2 cellular contexts compared by ENCODE assay signal in the genomic region with DNA sequence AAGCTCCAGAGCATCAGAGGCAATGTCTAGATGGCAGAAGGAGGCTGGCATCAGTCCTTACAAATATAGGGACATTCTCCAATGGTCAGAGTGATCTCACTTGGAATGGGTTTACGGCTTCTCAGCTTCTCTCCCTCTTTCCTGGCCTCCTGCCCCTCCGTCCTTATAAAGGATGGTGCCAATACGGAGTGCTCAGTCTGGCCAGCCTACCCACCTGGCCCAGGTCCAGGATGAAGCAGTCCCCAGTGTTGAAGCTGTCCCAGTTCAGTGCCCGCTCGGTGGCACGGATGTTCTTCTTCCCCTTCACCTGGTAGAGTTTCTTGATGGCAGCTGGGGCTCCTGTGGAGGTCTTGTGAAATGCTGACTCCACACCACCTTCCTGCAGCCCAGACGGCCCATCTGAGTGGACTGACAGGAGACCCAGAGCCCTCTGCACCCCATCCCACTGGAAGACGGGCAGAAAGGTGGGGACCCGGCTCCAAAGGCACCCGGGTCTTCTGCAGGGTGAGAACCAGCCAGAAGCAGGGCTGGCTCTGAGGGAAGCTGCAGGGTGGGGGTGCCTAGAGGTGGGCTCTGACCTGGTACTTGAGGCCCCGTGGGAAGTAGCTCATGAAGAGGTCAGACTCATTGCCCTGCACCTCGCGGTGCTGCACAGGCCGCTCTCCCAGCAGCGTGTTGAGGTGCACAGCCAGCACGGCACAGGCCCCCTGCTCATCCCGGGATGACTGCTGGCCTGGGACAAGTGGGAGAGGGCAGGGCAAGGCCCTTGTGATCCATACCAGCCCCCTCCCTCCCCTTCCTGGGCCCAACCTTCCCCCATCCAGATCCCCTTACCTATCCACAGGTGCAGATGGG.
TF ChIP-seq lines count a peak whose summit lies in the region.

No MANE protein-coding gene starts in this region.

TF ChIP-seq in SK-N-SH, 30 proteins besides CTCF, POLR2A, EP300 and RAD21:
- no peak for TF ChIP-seq SIN3A (IDR thresholded peaks at IDR 0.05; ENCODE audit: borderline replicate concordance, low read depth, low read length)
- TF ChIP-seq TAF1 (IDR thresholded peaks at IDR 0.05; ENCODE audit: borderline replicate concordance, low read depth, low read length) = no peak
- TF ChIP-seq NRF1 (IDR thresholded peaks at IDR 0.05; ENCODE audit: low read depth, low read length) = no peak
- TF ChIP-seq TEAD4 (IDR thresholded peaks at IDR 0.05; ENCODE audit: borderline replicate concordance, insufficient read depth) = no peak
- TF ChIP-seq TCF12 (IDR thresholded peaks at IDR 0.05) = no peak
- TF ChIP-seq, protein P1, sequence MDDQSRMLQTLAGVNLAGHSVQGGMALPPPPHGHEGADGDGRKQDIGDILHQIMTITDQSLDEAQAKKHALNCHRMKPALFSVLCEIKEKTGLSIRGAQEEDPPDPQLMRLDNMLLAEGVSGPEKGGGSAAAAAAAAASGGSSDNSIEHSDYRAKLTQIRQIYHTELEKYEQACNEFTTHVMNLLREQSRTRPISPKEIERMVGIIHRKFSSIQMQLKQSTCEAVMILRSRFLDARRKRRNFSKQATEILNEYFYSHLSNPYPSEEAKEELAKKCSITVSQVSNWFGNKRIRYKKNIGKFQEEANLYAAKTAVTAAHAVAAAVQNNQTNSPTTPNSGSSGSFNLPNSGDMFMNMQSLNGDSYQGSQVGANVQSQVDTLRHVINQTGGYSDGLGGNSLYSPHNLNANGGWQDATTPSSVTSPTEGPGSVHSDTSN (IDR thresholded peaks at IDR 0.05) = no peak
- no peak for TF ChIP-seq RCOR1 (IDR thresholded peaks at IDR 0.05; ENCODE audit: low read length)
- TF ChIP-seq POLR2AphosphoS5 (IDR thresholded peaks at IDR 0.05; ENCODE audit: low read depth, low read length) = no peak
- no peak for TF ChIP-seq ELF1 (IDR thresholded peaks at IDR 0.05)
- TF ChIP-seq MXI1 (IDR thresholded peaks at IDR 0.05; ENCODE audit: low read depth, low read length) = no peak
- TF ChIP-seq, protein P2, sequence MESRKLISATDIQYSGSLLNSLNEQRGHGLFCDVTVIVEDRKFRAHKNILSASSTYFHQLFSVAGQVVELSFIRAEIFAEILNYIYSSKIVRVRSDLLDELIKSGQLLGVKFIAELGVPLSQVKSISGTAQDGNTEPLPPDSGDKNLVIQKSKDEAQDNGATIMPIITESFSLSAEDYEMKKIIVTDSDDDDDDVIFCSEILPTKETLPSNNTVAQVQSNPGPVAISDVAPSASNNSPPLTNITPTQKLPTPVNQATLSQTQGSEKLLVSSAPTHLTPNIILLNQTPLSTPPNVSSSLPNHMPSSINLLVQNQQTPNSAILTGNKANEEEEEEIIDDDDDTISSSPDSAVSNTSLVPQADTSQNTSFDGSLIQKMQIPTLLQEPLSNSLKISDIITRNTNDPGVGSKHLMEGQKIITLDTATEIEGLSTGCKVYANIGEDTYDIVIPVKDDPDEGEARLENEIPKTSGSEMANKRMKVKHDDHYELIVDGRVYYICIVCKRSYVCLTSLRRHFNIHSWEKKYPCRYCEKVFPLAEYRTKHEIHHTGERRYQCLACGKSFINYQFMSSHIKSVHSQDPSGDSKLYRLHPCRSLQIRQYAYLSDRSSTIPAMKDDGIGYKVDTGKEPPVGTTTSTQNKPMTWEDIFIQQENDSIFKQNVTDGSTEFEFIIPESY (IDR thresholded peaks at IDR 0.05; ENCODE audit: borderline replicate concordance, low read depth) = no peak
- TF ChIP-seq NFIC (IDR thresholded peaks at IDR 0.05; ENCODE audit: borderline replicate concordance) = no peak
- TF ChIP-seq, protein P3, sequence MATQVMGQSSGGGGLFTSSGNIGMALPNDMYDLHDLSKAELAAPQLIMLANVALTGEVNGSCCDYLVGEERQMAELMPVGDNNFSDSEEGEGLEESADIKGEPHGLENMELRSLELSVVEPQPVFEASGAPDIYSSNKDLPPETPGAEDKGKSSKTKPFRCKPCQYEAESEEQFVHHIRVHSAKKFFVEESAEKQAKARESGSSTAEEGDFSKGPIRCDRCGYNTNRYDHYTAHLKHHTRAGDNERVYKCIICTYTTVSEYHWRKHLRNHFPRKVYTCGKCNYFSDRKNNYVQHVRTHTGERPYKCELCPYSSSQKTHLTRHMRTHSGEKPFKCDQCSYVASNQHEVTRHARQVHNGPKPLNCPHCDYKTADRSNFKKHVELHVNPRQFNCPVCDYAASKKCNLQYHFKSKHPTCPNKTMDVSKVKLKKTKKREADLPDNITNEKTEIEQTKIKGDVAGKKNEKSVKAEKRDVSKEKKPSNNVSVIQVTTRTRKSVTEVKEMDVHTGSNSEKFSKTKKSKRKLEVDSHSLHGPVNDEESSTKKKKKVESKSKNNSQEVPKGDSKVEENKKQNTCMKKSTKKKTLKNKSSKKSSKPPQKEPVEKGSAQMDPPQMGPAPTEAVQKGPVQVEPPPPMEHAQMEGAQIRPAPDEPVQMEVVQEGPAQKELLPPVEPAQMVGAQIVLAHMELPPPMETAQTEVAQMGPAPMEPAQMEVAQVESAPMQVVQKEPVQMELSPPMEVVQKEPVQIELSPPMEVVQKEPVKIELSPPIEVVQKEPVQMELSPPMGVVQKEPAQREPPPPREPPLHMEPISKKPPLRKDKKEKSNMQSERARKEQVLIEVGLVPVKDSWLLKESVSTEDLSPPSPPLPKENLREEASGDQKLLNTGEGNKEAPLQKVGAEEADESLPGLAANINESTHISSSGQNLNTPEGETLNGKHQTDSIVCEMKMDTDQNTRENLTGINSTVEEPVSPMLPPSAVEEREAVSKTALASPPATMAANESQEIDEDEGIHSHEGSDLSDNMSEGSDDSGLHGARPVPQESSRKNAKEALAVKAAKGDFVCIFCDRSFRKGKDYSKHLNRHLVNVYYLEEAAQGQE (IDR thresholded peaks at IDR 0.05; ENCODE audit: low read depth, low read length) = no peak
- TF ChIP-seq, protein P4, sequence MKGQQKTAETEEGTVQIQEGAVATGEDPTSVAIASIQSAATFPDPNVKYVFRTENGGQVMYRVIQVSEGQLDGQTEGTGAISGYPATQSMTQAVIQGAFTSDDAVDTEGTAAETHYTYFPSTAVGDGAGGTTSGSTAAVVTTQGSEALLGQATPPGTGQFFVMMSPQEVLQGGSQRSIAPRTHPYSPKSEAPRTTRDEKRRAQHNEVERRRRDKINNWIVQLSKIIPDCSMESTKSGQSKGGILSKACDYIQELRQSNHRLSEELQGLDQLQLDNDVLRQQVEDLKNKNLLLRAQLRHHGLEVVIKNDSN (IDR thresholded peaks at IDR 0.05; ENCODE audit: borderline replicate concordance, low read depth) = no peak
- no peak for TF ChIP-seq RXRA (IDR thresholded peaks at IDR 0.05; ENCODE audit: borderline replicate concordance, low read depth)
- TF ChIP-seq GATA2 (CRISPR knock-in tag; IDR thresholded peaks at IDR 0.05) = no peak

TF ChIP-seq in SK-N-SH treated with all-trans-retinoic acid at 6 μM for 48 hours, 23 proteins besides CTCF, POLR2A, EP300 and RAD21:
- no peak for TF ChIP-seq OSR1 (CRISPR knock-in tag; IDR thresholded peaks at IDR 0.05)
- TF ChIP-seq TOX (CRISPR knock-in tag; IDR thresholded peaks at IDR 0.05; ENCODE audit: borderline replicate concordance) = no peak
- no peak for TF ChIP-seq ZFP30 (CRISPR knock-in tag; IDR thresholded peaks at IDR 0.05)
- no peak for TF ChIP-seq BACH2 (CRISPR knock-in tag; IDR thresholded peaks at IDR 0.05; ENCODE audit: borderline replicate concordance)
- TF ChIP-seq PPARA (CRISPR knock-in tag; IDR thresholded peaks at IDR 0.05; ENCODE audit: borderline replicate concordance) = no peak
- no peak for TF ChIP-seq ZNF8 (CRISPR knock-in tag; IDR thresholded peaks at IDR 0.05)
- TF ChIP-seq RARB (CRISPR knock-in tag; IDR thresholded peaks at IDR 0.05) = no peak
- TF ChIP-seq, protein P5, sequence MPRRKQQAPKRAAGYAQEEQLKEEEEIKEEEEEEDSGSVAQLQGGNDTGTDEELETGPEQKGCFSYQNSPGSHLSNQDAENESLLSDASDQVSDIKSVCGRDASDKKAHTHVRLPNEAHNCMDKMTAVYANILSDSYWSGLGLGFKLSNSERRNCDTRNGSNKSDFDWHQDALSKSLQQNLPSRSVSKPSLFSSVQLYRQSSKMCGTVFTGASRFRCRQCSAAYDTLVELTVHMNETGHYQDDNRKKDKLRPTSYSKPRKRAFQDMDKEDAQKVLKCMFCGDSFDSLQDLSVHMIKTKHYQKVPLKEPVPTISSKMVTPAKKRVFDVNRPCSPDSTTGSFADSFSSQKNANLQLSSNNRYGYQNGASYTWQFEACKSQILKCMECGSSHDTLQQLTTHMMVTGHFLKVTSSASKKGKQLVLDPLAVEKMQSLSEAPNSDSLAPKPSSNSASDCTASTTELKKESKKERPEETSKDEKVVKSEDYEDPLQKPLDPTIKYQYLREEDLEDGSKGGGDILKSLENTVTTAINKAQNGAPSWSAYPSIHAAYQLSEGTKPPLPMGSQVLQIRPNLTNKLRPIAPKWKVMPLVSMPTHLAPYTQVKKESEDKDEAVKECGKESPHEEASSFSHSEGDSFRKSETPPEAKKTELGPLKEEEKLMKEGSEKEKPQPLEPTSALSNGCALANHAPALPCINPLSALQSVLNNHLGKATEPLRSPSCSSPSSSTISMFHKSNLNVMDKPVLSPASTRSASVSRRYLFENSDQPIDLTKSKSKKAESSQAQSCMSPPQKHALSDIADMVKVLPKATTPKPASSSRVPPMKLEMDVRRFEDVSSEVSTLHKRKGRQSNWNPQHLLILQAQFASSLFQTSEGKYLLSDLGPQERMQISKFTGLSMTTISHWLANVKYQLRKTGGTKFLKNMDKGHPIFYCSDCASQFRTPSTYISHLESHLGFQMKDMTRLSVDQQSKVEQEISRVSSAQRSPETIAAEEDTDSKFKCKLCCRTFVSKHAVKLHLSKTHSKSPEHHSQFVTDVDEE (CRISPR knock-in tag; IDR thresholded peaks at IDR 0.05) = no peak
